ENCODE assay signal across 1 cellular context in genomic region chr17:44219126-44219635, GRCh38.
TF ChIP-seq lines count a peak whose summit lies in the region.

No MANE protein-coding gene starts in this region.

TF ChIP-seq in HepG2, 621 proteins besides CTCF, POLR2A, EP300 and RAD21 (continued from another document and continues in another):
- TF ChIP-seq ZNF142 (CRISPR knock-in tag; IDR thresholded peaks at IDR 0.05) (peak; percentile 53), ZNF660 (CRISPR knock-in tag; IDR thresholded peaks at IDR 0.05; ENCODE audit: borderline replicate concordance, low read depth) (no peak), SRY (CRISPR knock-in tag; IDR thresholded peaks at IDR 0.05) (peak; percentile 42; the same call in 1 of the 2 replicates), ZNF775 (CRISPR knock-in tag; IDR thresholded peaks at IDR 0.05; ENCODE audit: borderline replicate concordance) (no peak), CREB3 (CRISPR knock-in tag; IDR thresholded peaks at IDR 0.05) (0 out of 2 replicates have a peak, but pooled peaks have one; percentile 35), MAZ (IDR thresholded peaks at IDR 0.05; ENCODE audit: borderline replicate concordance, low read depth, low read length) (peak; percentile 43), MAZ (CRISPR knock-in tag; IDR thresholded peaks at IDR 0.05; ENCODE audit: low read depth) (peak; percentile 4; the same call in 1 of the 2 replicates), ZNF563 (CRISPR knock-in tag; IDR thresholded peaks at IDR 0.05) (peak; percentile 63), BCL3 (CRISPR knock-in tag; IDR thresholded peaks at IDR 0.05) (peak; percentile 52; the same call in 1 of the 2 replicates), ZFP91 (CRISPR knock-in tag; IDR thresholded peaks at IDR 0.05; ENCODE audit: borderline replicate concordance) (no peak), THAP8 (CRISPR knock-in tag; IDR thresholded peaks at IDR 0.05; ENCODE audit: borderline replicate concordance) (0 out of 2 replicates have a peak, but pooled peaks have one; percentile 36), ZBTB42 (CRISPR knock-in tag; IDR thresholded peaks at IDR 0.05) (no peak), NFYC (CRISPR knock-in tag; IDR thresholded peaks at IDR 0.05) (no peak), ZNF281 (CRISPR knock-in tag; IDR thresholded peaks at IDR 0.05; ENCODE audit: borderline replicate concordance) (peak; percentile 31; the same call in 1 of the 2 replicates), ZNF841 (CRISPR knock-in tag; IDR thresholded peaks at IDR 0.05; ENCODE audit: borderline replicate concordance) (no peak), PLRG1 (conservative IDR thresholded peaks at IDR 0.05) (no peak), ZNF225 (CRISPR knock-in tag; IDR thresholded peaks at IDR 0.05) (0 out of 2 replicates have a peak, but pooled peaks have one; percentile 17), ATF7 (IDR thresholded peaks at IDR 0.05) (no peak), ATF7 (CRISPR knock-in tag; IDR thresholded peaks at IDR 0.05) (no peak), PRMT3 (CRISPR knock-in tag; IDR thresholded peaks at IDR 0.05; ENCODE audit: borderline replicate concordance, low read depth) (no peak), PHF8 (CRISPR knock-in tag; IDR thresholded peaks at IDR 0.05) (peak; percentile 12; the same call in 1 of the 2 replicates), MYPOP (CRISPR knock-in tag; IDR thresholded peaks at IDR 0.05) (0 out of 2 replicates have a peak, but pooled peaks have one; percentile 8), ZNF543 (CRISPR knock-in tag; IDR thresholded peaks at IDR 0.05) (peak; percentile 37; the same call in 1 of the 2 replicates), HOMEZ (CRISPR knock-in tag; IDR thresholded peaks at IDR 0.05; ENCODE audit: low read depth) (no peak), MNT (IDR thresholded peaks at IDR 0.05) (no peak), MEF2D (CRISPR knock-in tag; IDR thresholded peaks at IDR 0.05) (no peak), PRDM4 (CRISPR knock-in tag; IDR thresholded peaks at IDR 0.05; ENCODE audit: borderline replicate concordance) (no peak), MIER3 (CRISPR knock-in tag; IDR thresholded peaks at IDR 0.05; ENCODE audit: borderline replicate concordance) (no peak), ZNF160 (CRISPR knock-in tag; IDR thresholded peaks at IDR 0.05) (no peak), HMGXB4 (CRISPR knock-in tag; IDR thresholded peaks at IDR 0.05; ENCODE audit: borderline replicate concordance in 1 of 2, low read depth in 1 of 2) (peak in 1 of 2 experiments; percentile 70; a peak in 3 of 4 replicates), ZFY (CRISPR knock-in tag; IDR thresholded peaks at IDR 0.05) (peak; percentile 57; the same call in 1 of the 2 replicates), ATF7-NPFF (CRISPR knock-in tag; IDR thresholded peaks at IDR 0.05; ENCODE audit: low read depth) (peak; percentile 65; the same call in 1 of the 2 replicates), MTA3 (CRISPR knock-in tag; IDR thresholded peaks at IDR 0.05) (no peak)
